28 cellular contexts compared by ENCODE assay signal in the genomic region with DNA sequence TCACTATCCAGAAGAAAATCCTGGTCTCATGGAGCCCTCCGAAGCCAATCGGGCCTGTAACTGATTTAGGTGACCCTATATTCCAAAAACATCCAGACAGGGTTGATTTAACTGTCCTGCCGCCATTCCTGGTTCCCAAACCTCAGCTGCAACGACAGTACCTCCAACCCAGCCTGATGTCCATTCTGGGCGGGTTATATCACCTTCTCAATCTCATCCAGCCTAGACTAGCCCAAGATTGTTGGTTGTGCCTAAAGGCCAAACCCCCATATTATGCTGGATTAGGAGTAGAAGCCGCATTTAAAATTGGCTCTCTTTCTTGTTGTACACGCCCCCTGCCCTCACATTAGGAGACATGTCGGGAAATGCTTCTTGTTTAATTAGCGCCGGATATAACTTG.
"Had no signal": no experiment of that assay in that cellular context is flagged by ENCODE, and none has a peak within 500 bp of the region (broad histone marks: within the 10 kb centered on the region; RNA-seq: fewer than 3 reads in every experiment).

No MANE protein-coding gene starts in this region.

- H3K4me2 ChIP-seq: neural progenitor cell had no signal

- DNase-seq: natural killer cell; occipital lobe; ovary; posterior cingulate gyrus; psoas muscle; right lobe of liver; sigmoid colon; small intestine; stimulated activated CD4-positive, alpha-beta T cell treated with anti-CD3 and anti-CD28 coated beads, Interleukin-15, amount 100 ng/mL, for 24 hours; stimulated activated CD4-positive, alpha-beta T cell treated with anti-CD3 and anti-CD28 coated beads, Interleukin-2, amount 100 ng/mL, for 24 hours; stimulated activated CD4-positive, alpha-beta T cell treated with anti-CD3 and anti-CD28 coated beads, Interleukin-2, amount 100 ng/mL, for 48 hours; stimulated activated CD4-positive, alpha-beta T cell treated with anti-CD3 and anti-CD28 coated beads, Interleukin-4, amount 100 ng/mL, for 24 hours; stimulated activated naive B cell treated with anti-CD40 and anti-IgM and Interleukin-4, amounts not matched to agents 10 μg/mL and 1 μg/mL and 100 μg/mL, for 72 hours; stimulated activated naive CD4-positive, alpha-beta T cell treated with Interleukin-2 at 50 U/mL for 16 hours; stomach; thyroid gland; trophoblast cell; upper lobe of left lung had no signal

- H3K4me1 ChIP-seq: parathyroid adenoma, psoas muscle, right lobe of liver, sigmoid colon, thyroid gland, tibial nerve had no signal

- H3K27ac ChIP-seq: neural progenitor cell, ovary, parathyroid adenoma, psoas muscle, right lobe of liver, sigmoid colon, stomach, thoracic aorta, thyroid gland, tibial nerve, upper lobe of left lung, vagina had no signal

- H3K36me3 Mint-ChIP-seq: naive thymus-derived CD4-positive, alpha-beta T cell; natural killer cell; neural progenitor cell had no signal

- H3K9ac ChIP-seq: neural progenitor cell, parathyroid adenoma had no signal

- H3K4me3 Mint-ChIP-seq: naive thymus-derived CD4-positive, alpha-beta T cell; natural killer cell; nephron; neural progenitor cell; stimulated activated effector memory CD8-positive, alpha-beta T cell treated with anti-CD3 and anti-CD28 coated beads, Interleukin-12 subunit alpha, Interleukin-12 subunit beta, amount 100 ng/mL, for 72 hours; stimulated activated naive B cell treated with anti-CD40 and anti-IgM and Interleukin-4, amounts not matched to agents 10 μg/mL and 1 μg/mL and 100 μg/mL, for 72 hours; stimulated activated naive CD8-positive, alpha-beta T cell treated with anti-CD3 and anti-CD28 coated beads, Interleukin-15, Interleukin-2, amounts not matched to agents 100 ng/mL and 50 ng/mL, for 24 hours had no signal

- H3K4me1 Mint-ChIP-seq: nephron had no signal

- H3K27me3 ChIP-seq: neural progenitor cell, ovary, right lobe of liver, sigmoid colon, stomach, thyroid gland, tibial nerve, upper lobe of left lung, vagina had no signal

- H3K79me2 ChIP-seq: parathyroid adenoma had no signal

- H3K9me3 Mint-ChIP-seq: naive thymus-derived CD4-positive, alpha-beta T cell; natural killer cell; nephron; neural progenitor cell; stimulated activated effector memory CD8-positive, alpha-beta T cell treated with anti-CD3 and anti-CD28 coated beads, Interleukin-12 subunit alpha, Interleukin-12 subunit beta, amount 100 ng/mL, for 72 hours; stimulated activated naive B cell treated with anti-CD40 and anti-IgM and Interleukin-4, amounts not matched to agents 10 μg/mL and 1 μg/mL and 100 μg/mL, for 72 hours; stimulated activated naive CD8-positive, alpha-beta T cell treated with anti-CD3 and anti-CD28 coated beads, Interleukin-15, Interleukin-2, amounts not matched to agents 100 ng/mL and 50 ng/mL, for 24 hours had no signal

- H3K27me3 Mint-ChIP-seq: naive thymus-derived CD4-positive, alpha-beta T cell; progenitor cell of endocrine pancreas; stimulated activated naive B cell treated with anti-CD40 and anti-IgM and Interleukin-4, amounts not matched to agents 10 μg/mL and 1 μg/mL and 100 μg/mL, for 72 hours; stimulated activated naive CD8-positive, alpha-beta T cell treated with anti-CD3 and anti-CD28 coated beads, Interleukin-15, Interleukin-2, amounts not matched to agents 100 ng/mL and 50 ng/mL, for 24 hours had no signal

- H3K36me3 ChIP-seq: neural progenitor cell, ovary, right lobe of liver, sigmoid colon, stomach, thoracic aorta, thyroid gland, tibial nerve, upper lobe of left lung, vagina had no signal

- H3K4me3 ChIP-seq: neural progenitor cell, ovary, psoas muscle, right lobe of liver, sigmoid colon, stomach, thoracic aorta, thyroid gland, tibial nerve, upper lobe of left lung, vagina had no signal

- H3K27ac Mint-ChIP-seq: nephron; neural progenitor cell; stimulated activated effector memory CD8-positive, alpha-beta T cell treated with anti-CD3 and anti-CD28 coated beads, Interleukin-12 subunit alpha, Interleukin-12 subunit beta, amount 100 ng/mL, for 72 hours; stimulated activated naive B cell treated with anti-CD40 and anti-IgM and Interleukin-4, amounts not matched to agents 10 μg/mL and 1 μg/mL and 100 μg/mL, for 72 hours; stimulated activated naive CD8-positive, alpha-beta T cell treated with anti-CD3 and anti-CD28 coated beads, Interleukin-15, Interleukin-2, amounts not matched to agents 100 ng/mL and 50 ng/mL, for 24 hours had no signal

- H3K9me3 ChIP-seq: ovary, psoas muscle, right lobe of liver, sigmoid colon, stomach, thoracic aorta, thyroid gland, tibial nerve, upper lobe of left lung, vagina had no signal
